ENCODE assay signal across 23 cellular contexts in genomic region chr11:8223513-8223899, GRCh38. TPM values are rescaled to one million over a fixed set of nuclear protein-coding genes. Genes with fewer than 3 reads are reported as not detected.
A peak's percentile ranks its signal among the peaks of the same experiment; 100 is the strongest.
DNase-seq lines count a peak whose midpoint lies in the region; ATAC-seq and TF ChIP-seq lines count a peak whose summit lies in the region.
"Had no signal": no experiment of that assay in that cellular context is flagged by ENCODE, and none has a peak within 500 bp of the region (broad histone marks: within the 10 kb centered on the region; RNA-seq: fewer than 3 reads in every experiment).

No MANE protein-coding gene starts in this region.

- H3K27me3 Mint-ChIP-seq in activated CD4-positive, alpha-beta T cell treated with anti-CD3 and anti-CD28 coated beads for 36 hours = no peaks in the 10 kb centered on the region
- H3K27me3 Mint-ChIP-seq: activated naive CD4-positive, alpha-beta T cell treated with anti-CD3 and anti-CD28 coated beads, Interleukin-2, amount 50 U/mL, for 24 hours had no signal

- peak; percentile 70 for ATAC-seq in activated CD4-positive, alpha-beta T cell treated with anti-CD3 and anti-CD28 coated beads for 36 hours

- no peak overlapping the region for H3K4me2 ChIP-seq in osteoblast (ENCODE audit: insufficient read depth, low read length)

- POLR2A ChIA-PET in activated CD4-positive, alpha-beta T cell treated with anti-CD3 and anti-CD28 coated beads for 36 hours (lab: Charles Lee) = no interaction called here

- no peaks in the 10 kb centered on the region for H3K4me1 ChIP-seq in osteoblast (ENCODE audit: insufficient read depth, low read length)
- H3K4me1 ChIP-seq: parathyroid adenoma had no signal

- no peaks in the 10 kb centered on the region for H3K9me3 Mint-ChIP-seq in activated CD4-positive, alpha-beta T cell treated with anti-CD3 and anti-CD28 coated beads for 36 hours (ENCODE audit: low read depth)
- H3K9me3 Mint-ChIP-seq: activated naive CD4-positive, alpha-beta T cell treated with anti-CD3 and anti-CD28 coated beads, Interleukin-2, amount 50 U/mL, for 24 hours; type B pancreatic cell had no signal

- H3K36me3 Mint-ChIP-seq in activated CD4-positive, alpha-beta T cell treated with anti-CD3 and anti-CD28 coated beads for 36 hours (ENCODE audit: low read depth) = no peaks in the 10 kb centered on the region
- H3K36me3 Mint-ChIP-seq: activated naive CD4-positive, alpha-beta T cell treated with anti-CD3 and anti-CD28 coated beads, Interleukin-2, amount 50 U/mL, for 24 hours; CD14-positive monocyte; type B pancreatic cell had no signal

- H3K4me3 Mint-ChIP-seq in activated CD4-positive, alpha-beta T cell treated with anti-CD3 and anti-CD28 coated beads for 36 hours = no peak overlapping the region
- H3K4me3 Mint-ChIP-seq: activated naive CD4-positive, alpha-beta T cell treated with anti-CD3 and anti-CD28 coated beads, Interleukin-2, amount 50 U/mL, for 24 hours; CD14-positive monocyte; type B pancreatic cell had no signal

- CTCF ChIA-PET in activated CD4-positive, alpha-beta T cell treated with anti-CD3 and anti-CD28 coated beads for 36 hours (lab: Charles Lee) = interaction anchor here (0.7 to 2.2 kb wide), 5 partner anchors 9 to 344 kb away, joined by 3 to 13 read pairs (median 3); partner anchors contain the start of gene LMO1

- H3K27ac Mint-ChIP-seq in activated CD4-positive, alpha-beta T cell treated with anti-CD3 and anti-CD28 coated beads for 36 hours = no peak overlapping the region
- H3K27ac Mint-ChIP-seq: activated naive CD4-positive, alpha-beta T cell treated with anti-CD3 and anti-CD28 coated beads, Interleukin-2, amount 50 U/mL, for 24 hours; CD14-positive monocyte; type B pancreatic cell had no signal

- no peaks in the 10 kb centered on the region for H3K27me3 ChIP-seq in osteoblast (ENCODE audit: insufficient read depth, low read length)

- no peak for TF ChIP-seq CTCF in choroid plexus epithelial cell (conservative IDR thresholded peaks at IDR 0.05; ENCODE audit: low read depth, low read length)
- TF ChIP-seq CTCF in osteoblast (IDR thresholded peaks at IDR 0.05; ENCODE audit: extremely low read depth, low read depth, low read length) = no peak
- no peak for TF ChIP-seq CTCF in GM10266 (IDR thresholded peaks at IDR 0.05; ENCODE audit: control insufficient read depth, insufficient read depth, low read depth, missing control alignments)

- no peaks in the 10 kb centered on the region for H3K4me1 Mint-ChIP-seq in activated CD4-positive, alpha-beta T cell treated with anti-CD3 and anti-CD28 coated beads for 36 hours
- H3K4me1 Mint-ChIP-seq: activated naive CD4-positive, alpha-beta T cell treated with anti-CD3 and anti-CD28 coated beads, Interleukin-2, amount 50 U/mL, for 24 hours had no signal

- H3K4me3 ChIP-seq in choroid plexus epithelial cell (ENCODE audit: low read depth, low read length) (no peak overlapping the region), osteoblast (ENCODE audit: insufficient read depth, low read length) (no peak overlapping the region)
- H3K4me3 ChIP-seq: left ventricle myocardium inferior had no signal

- H4K20me1 ChIP-seq in osteoblast (ENCODE audit: insufficient read depth, low read length) = no peaks in the 10 kb centered on the region

- intact Hi-C loops in activated CD4-positive, alpha-beta T cell treated with anti-CD3 and anti-CD28 coated beads for 36 hours (cut with DNase I, micrococcal nuclease) = loop anchor here in 1 of 2 experiments (10.0 kb wide), 1 partner anchor 91 kb away; no protein-coding TSS in a partner anchor

- H2AFZ ChIP-seq in osteoblast (ENCODE audit: low read length) = no peak overlapping the region
- H2AFZ ChIP-seq: parathyroid adenoma had no signal

- peak; percentile 30 for DNase-seq in activated CD4-positive, alpha-beta T cell treated with anti-CD3 and anti-CD28 coated beads for 36 hours
- DNase-seq in activated CD4-positive, alpha-beta T cell treated with anti-CD3 and anti-CD28 coated beads, Interleukin-2, amount 50 U/mL, for 1 hour = no peak
- peak; percentile 3 for DNase-seq in LHCN-M2 (ENCODE audit: low read depth)
- peak; percentile 10 for DNase-seq in choroid plexus epithelial cell (ENCODE audit: low read depth)
- DNase-seq in osteoblast (ENCODE audit: insufficient read length, low spot score, missing footprints) = peak; percentile 80
- no peak for DNase-seq in NCI-H1417 treated with DMSO at 0.1 percent for 48 hours (lab: John Stamatoyannopoulos, UW)
- DNase-seq in GM10266 (ENCODE audit: extremely low spot score) = no peak
- DNase-seq in NCI-H128 (lab: John Stamatoyannopoulos, UW; ENCODE audit: unreplicated experiment) = no peak
- DNase-seq: 8988T; activated CD4-positive, CD25-positive, alpha-beta regulatory T cell; activated CD8-positive, alpha-beta memory T cell treated with anti-CD3 and anti-CD28 coated beads, Interleukin-2, amount 50 U/mL, for 4 hours; caudate nucleus; DMS53; effector memory CD4-positive, alpha-beta T cell; left ventricle myocardium inferior; NCI-H1436 treated with DMSO at 0.1 percent for 48 hours; NCI-H345 had no signal

- H3K36me3 ChIP-seq in osteoblast (ENCODE audit: insufficient read depth, low read length) = no peaks in the 10 kb centered on the region
- H3K36me3 ChIP-seq: left ventricle myocardium inferior had no signal

- no peak overlapping the region for H3K27ac ChIP-seq in osteoblast (ENCODE audit: low read depth, low read length)
- H3K27ac ChIP-seq: left ventricle myocardium inferior, parathyroid adenoma had no signal

- H3K9me3 ChIP-seq in osteoblast (ENCODE audit: low read depth, low read length) = no peaks in the 10 kb centered on the region
- H3K9me3 ChIP-seq: left ventricle myocardium inferior had no signal

- no peaks in the 10 kb centered on the region for H3K79me2 ChIP-seq in osteoblast (ENCODE audit: insufficient read depth, low read length)
- H3K79me2 ChIP-seq: parathyroid adenoma had no signal

RNA-seq across cellular contexts. Expression of gene LMO1, which starts 40.2 kb away (rescaled TPM):
- not detected for total RNA-seq in activated CD4-positive, alpha-beta T cell treated with anti-CD3 and anti-CD28 coated beads for 36 hours
- total RNA-seq in LHCN-M2 (2014; rRNA removed) (not detected in 2 replicates), osteoblast (not detected in 2 replicates)
- not detected for polyA plus RNA-seq in LHCN-M2 (2012)
- total RNA-seq: skeletal muscle tissue; T-helper 1 cell treated with Interleukin-12 subunit alpha and Interleukin-12 subunit beta and Interleukin-4 antibody, amounts not matched to agents 30 ng/mL and 1 ng/mL, for 36 hours had no signal
- polyA plus RNA-seq: CD14-positive monocyte had no signal

RNA-seq across cellular contexts. Expression of gene RIC3, which starts 54.7 kb away (rescaled TPM):
- total RNA-seq in activated CD4-positive, alpha-beta T cell treated with anti-CD3 and anti-CD28 coated beads for 36 hours = 10 to 100 TPM; 13.9 to 15.8 TPM
- total RNA-seq in LHCN-M2 (2014; rRNA removed) (not detected in 2 replicates), osteoblast (not detected in 2 replicates)
- not detected for polyA plus RNA-seq in LHCN-M2 (2012)
- polyA plus RNA-seq: CD14-positive monocyte had no signal

Comparison
In these comparisons a context has a peak if more than half of its experiments do, and no peak if none do; other contexts are left out.
1. DNase-seq: peak in activated CD4-positive, alpha-beta T cell treated with anti-CD3 and anti-CD28 coated beads for 36 hours (single experiment), LHCN-M2 (single experiment), choroid plexus epithelial cell (single experiment) and osteoblast (single experiment); none in activated CD4-positive, alpha-beta T cell treated with anti-CD3 and anti-CD28 coated beads, Interleukin-2, amount 50 U/mL, for 1 hour (single experiment), NCI-H1417 treated with DMSO at 0.1 percent for 48 hours (single experiment), GM10266 (single experiment) and NCI-H128 (single experiment).
2. RNA of gene RIC3, which starts 54.7 kb away (total RNA-seq): 13.9 to 15.8 TPM in activated CD4-positive, alpha-beta T cell treated with anti-CD3 and anti-CD28 coated beads for 36 hours; not detected in LHCN-M2 and not detected in osteoblast; every median in the first group is over 10 times any median in the second.